In genomic region chr18:41594582-41594981, GRCh38 we compare ENCODE assay signal across 19 cellular contexts.
"Had no signal": no experiment of that assay in that cellular context is flagged by ENCODE, and none has a peak within 500 bp of the region (broad histone marks: within the 10 kb centered on the region; RNA-seq: fewer than 3 reads in every experiment).

No MANE protein-coding gene starts in this region.

- H3K9me3 Mint-ChIP-seq: activated naive CD8-positive, alpha-beta T cell treated with anti-CD3 and anti-CD28 coated beads for 36 hours; brain had no signal

- H3K9me3 ChIP-seq: tibial nerve, uterus had no signal

- H3K4me1 Mint-ChIP-seq: activated naive CD8-positive, alpha-beta T cell treated with anti-CD3 and anti-CD28 coated beads for 36 hours; central memory CD8-positive, alpha-beta T cell; naive B cell; stimulated activated naive B cell treated with anti-CD40 and anti-IgM and Interleukin-4, amounts not matched to agents 10 μg/mL and 1 μg/mL and 100 μg/mL, for 72 hours had no signal

- H3K27ac Mint-ChIP-seq: activated naive CD8-positive, alpha-beta T cell treated with anti-CD3 and anti-CD28 coated beads for 36 hours; naive B cell; stimulated activated naive B cell treated with anti-CD40 and anti-IgM and Interleukin-4, amounts not matched to agents 10 μg/mL and 1 μg/mL and 100 μg/mL, for 72 hours had no signal

- H3K4me1 ChIP-seq: foreskin keratinocyte, parathyroid adenoma, tibial nerve, uterus had no signal

- ATAC-seq: activated CD4-positive, CD25-positive, alpha-beta regulatory T cell treated with anti-CD3 and anti-CD28 coated beads, Interleukin-2, amount 50 U/mL, for 24 hours; foreskin keratinocyte; stimulated activated naive B cell treated with anti-CD40 and anti-IgM and Interleukin-4, amounts not matched to agents 10 μg/mL and 1 μg/mL and 100 μg/mL, for 72 hours had no signal

- H3K4me3 ChIP-seq: tibial nerve, uterus had no signal

- H3K27me3 ChIP-seq: foreskin keratinocyte, tibial nerve, uterus had no signal

- DNase-seq: activated CD4-positive, alpha-beta T cell treated with anti-CD3 and anti-CD28 coated beads, Interleukin-2, amount 50 U/mL, for 1 hour; activated CD8-positive, alpha-beta memory T cell treated with anti-CD3 and anti-CD28 coated beads for 24 hours; activated gamma-delta T cell treated with Interleukin-2 at 50 U/mL for 16 hours; activated naive CD8-positive, alpha-beta T cell treated with anti-CD3 and anti-CD28 coated beads for 36 hours; cortex of kidney; effector CD8-positive, alpha-beta T cell; foreskin keratinocyte; head of caudate nucleus; naive B cell; stimulated activated CD4-positive, alpha-beta T cell treated with anti-CD3 and anti-CD28 coated beads, Interleukin-15, amount 100 ng/mL, for 24 hours; stimulated activated CD4-positive, alpha-beta T cell treated with anti-CD3 and anti-CD28 coated beads, Interleukin-4, amount 100 ng/mL, for 1 hour; stimulated activated naive B cell treated with anti-CD40 and anti-IgM and Interleukin-4, amounts not matched to agents 10 μg/mL and 1 μg/mL and 100 μg/mL, for 72 hours; T-helper 9 cell; uterus had no signal

- H3K36me3 ChIP-seq: tibial nerve, uterus had no signal

- H3K27me3 Mint-ChIP-seq: activated naive CD8-positive, alpha-beta T cell treated with anti-CD3 and anti-CD28 coated beads for 36 hours; brain; central memory CD8-positive, alpha-beta T cell; naive B cell; stimulated activated naive B cell treated with anti-CD40 and anti-IgM and Interleukin-4, amounts not matched to agents 10 μg/mL and 1 μg/mL and 100 μg/mL, for 72 hours had no signal

- H3K4me3 Mint-ChIP-seq: activated naive CD8-positive, alpha-beta T cell treated with anti-CD3 and anti-CD28 coated beads for 36 hours; brain; central memory CD8-positive, alpha-beta T cell; naive B cell; stimulated activated naive B cell treated with anti-CD40 and anti-IgM and Interleukin-4, amounts not matched to agents 10 μg/mL and 1 μg/mL and 100 μg/mL, for 72 hours had no signal

- H3K36me3 Mint-ChIP-seq: activated naive CD8-positive, alpha-beta T cell treated with anti-CD3 and anti-CD28 coated beads for 36 hours; brain; naive B cell; stimulated activated naive B cell treated with anti-CD40 and anti-IgM and Interleukin-4, amounts not matched to agents 10 μg/mL and 1 μg/mL and 100 μg/mL, for 72 hours had no signal

- H3K27ac ChIP-seq: foreskin keratinocyte, parathyroid adenoma, tibial nerve, uterus had no signal
